In genomic region chr4:145879598-145879997, GRCh38 we compare ENCODE assay signal across 22 cellular contexts. TPM values are rescaled to one million over a fixed set of nuclear protein-coding genes. Genes with fewer than 3 reads are reported as not detected.
DNase-seq lines count a peak whose midpoint lies in the region; ATAC-seq and TF ChIP-seq lines count a peak whose summit lies in the region.
"Had no signal": no experiment of that assay in that cellular context is flagged by ENCODE, and none has a peak within 500 bp of the region (broad histone marks: within the 10 kb centered on the region; RNA-seq: fewer than 3 reads in every experiment).

No MANE protein-coding gene starts in this region.

- POLR2A ChIA-PET in HEK293 (lab: Yijun Ruan, JAX): no interaction called here

- no peaks in the 10 kb centered on the region for H3K9me3 ChIP-seq in HEK293 (ENCODE audit: control insufficient read depth, insufficient read depth, low read depth, low read length)
- H3K9me3 ChIP-seq: pancreas, vagina had no signal

- H3K27me3 Mint-ChIP-seq in nephron (ENCODE audit: low read depth): no peaks in the 10 kb centered on the region
- no peaks in the 10 kb centered on the region for H3K27me3 Mint-ChIP-seq in stimulated activated naive B cell treated with anti-CD40 and anti-IgM and Interleukin-4, amounts not matched to agents 10 μg/mL and 1 μg/mL and 100 μg/mL, for 72 hours
- H3K27me3 Mint-ChIP-seq: naive B cell had no signal

- H3K4me1 Mint-ChIP-seq in nephron: peaks cover 66% of the 10 kb centered on the region
- peaks cover 29 to 33% of the 10 kb centered on the region in 2 donors for H3K4me1 Mint-ChIP-seq in stimulated activated naive B cell treated with anti-CD40 and anti-IgM and Interleukin-4, amounts not matched to agents 10 μg/mL and 1 μg/mL and 100 μg/mL, for 72 hours

- in situ Hi-C loops in G401 (cut with HindIII; ENCODE audit: low sequenced_read_pairs): no loop called here

- peak overlapping the region; percentile 12; the same call in 1 of the 2 replicates for H3K27ac ChIP-seq in HEK293 (ENCODE audit: extremely low read depth, low read depth, low read length)
- H3K27ac ChIP-seq: C4-2B, pancreas, vagina had no signal

- peak; percentile 16 to 79 for DNase-seq in cardiac fibroblast (ENCODE audit: low read depth in 2 of 2)
- peak; percentile 42 for DNase-seq in fibroblast of the conjunctiva (ENCODE audit: low read depth)
- DNase-seq in G401 (ENCODE audit: low spot score): no peak
- no peak for DNase-seq in epidermal melanocyte (ENCODE audit: insufficient read length, low spot score)
- DNase-seq in stimulated activated naive B cell treated with anti-CD40 and anti-IgM and Interleukin-4, amounts not matched to agents 10 μg/mL and 1 μg/mL and 100 μg/mL, for 72 hours: no peak
- DNase-seq: activated naive CD4-positive, alpha-beta T cell; activated T-cell treated with anti-CD3 and anti-CD28 coated beads for 4 hours; cortex of kidney; head of caudate nucleus; naive B cell; NCI-H1417 treated with DMSO at 0.1 percent for 48 hours; NCI-H2171; NCI-H526 treated with DMSO at 0.1 percent for 48 hours; pancreas; stimulated activated CD4-positive, alpha-beta T cell treated with anti-CD3 and anti-CD28 coated beads, Interleukin-4, amount 100 ng/mL, for 4 hours; T-helper 1 cell had no signal

- no peaks in the 10 kb centered on the region for H3K9me3 Mint-ChIP-seq in nephron
- H3K9me3 Mint-ChIP-seq in stimulated activated naive B cell treated with anti-CD40 and anti-IgM and Interleukin-4, amounts not matched to agents 10 μg/mL and 1 μg/mL and 100 μg/mL, for 72 hours: no peaks in the 10 kb centered on the region
- H3K9me3 Mint-ChIP-seq: naive B cell had no signal

- no peak for TF ChIP-seq CTCF in HEK293 (tag by site-specific recombination; IDR thresholded peaks at IDR 0.05)
- TF ChIP-seq CTCF in cardiac fibroblast (IDR thresholded peaks at IDR 0.05; ENCODE audit: low read depth, low read length): no peak
- TF ChIP-seq CTCF in nephron (IDR thresholded peaks at IDR 0.05; ENCODE audit: unreplicated experiment in 3 of 3): no peak

- ATAC-seq in GM19328 (IDR thresholded peaks at IDR 0.05; ENCODE audit: unreplicated experiment): no peak
- no peak for ATAC-seq in stimulated activated naive B cell treated with anti-CD40 and anti-IgM and Interleukin-4, amounts not matched to agents 10 μg/mL and 1 μg/mL and 100 μg/mL, for 72 hours (replicated peaks)
- ATAC-seq: pancreas had no signal

- H3K4me3 ChIP-seq in HEK293 (ENCODE audit: low read depth, low read length): no peak overlapping the region
- no peak overlapping the region for H3K4me3 ChIP-seq in cardiac fibroblast (replicated peaks in 1 of 2; ENCODE audit: low read depth in 2 of 2, low read length in 2 of 2)
- H3K4me3 ChIP-seq: pancreas, smooth muscle cell, vagina had no signal

- peaks cover 75% of the 10 kb centered on the region for H3K36me3 Mint-ChIP-seq in nephron (ENCODE audit: low read depth)
- H3K36me3 Mint-ChIP-seq in stimulated activated naive B cell treated with anti-CD40 and anti-IgM and Interleukin-4, amounts not matched to agents 10 μg/mL and 1 μg/mL and 100 μg/mL, for 72 hours: peaks cover 15 to 30% of the 10 kb centered on the region in 2 donors

- H3K36me3 ChIP-seq in HEK293 (ENCODE audit: control insufficient read depth in 2 of 2, insufficient read depth in 1 of 2, low read length in 2 of 2): peaks cover 0 to 4% of the 10 kb centered on the region in 2 experiments; a peak in 1 of 3 replicates
- H3K36me3 ChIP-seq: pancreas, vagina had no signal

- peaks cover 15% of the 10 kb centered on the region for H3K4me1 ChIP-seq in HEK293 (ENCODE audit: control insufficient read depth, insufficient read depth, low read length)

- peak overlapping the region; percentile 59 to 89 (median 86) for H3K27ac Mint-ChIP-seq in nephron
- no peak overlapping the region for H3K27ac Mint-ChIP-seq in stimulated activated naive B cell treated with anti-CD40 and anti-IgM and Interleukin-4, amounts not matched to agents 10 μg/mL and 1 μg/mL and 100 μg/mL, for 72 hours

- H3K4me3 Mint-ChIP-seq in nephron: no peak overlapping the region
- H3K4me3 Mint-ChIP-seq in stimulated activated naive B cell treated with anti-CD40 and anti-IgM and Interleukin-4, amounts not matched to agents 10 μg/mL and 1 μg/mL and 100 μg/mL, for 72 hours: no peak overlapping the region
- H3K4me3 Mint-ChIP-seq: naive B cell had no signal

- CTCF ChIA-PET in HEK293 (lab: Yijun Ruan, JAX): interaction anchor here (1.0 to 1.5 kb wide), 2 partner anchors 23 to 54 kb away, joined by 3 to 5 read pairs; no protein-coding TSS in a partner anchor

TF ChIP-seq in HEK293, 187 proteins besides CTCF, POLR2A, EP300 and RAD21:
- no peak for TF ChIP-seq ZNF157 (tag by site-specific recombination; IDR thresholded peaks at IDR 0.05)
- no peak for TF ChIP-seq ZEB2 (tag by site-specific recombination; IDR thresholded peaks at IDR 0.05)
- 0 out of 2 replicates have a peak, but pooled peaks have one; percentile 36 for TF ChIP-seq ZNF600 (tag by site-specific recombination; IDR thresholded peaks at IDR 0.05)
- no peak for TF ChIP-seq ZNF37A (tag by site-specific recombination; IDR thresholded peaks at IDR 0.05)

RNA-seq across cellular contexts. Expression of gene ZNF827, which starts 59.0 kb away (rescaled TPM):
- 2.1 and 5.8 TPM in 2 replicates for total RNA-seq in G401 (2014; rRNA removed; shearing (Covaris generic))

Comparison
In these comparisons a context has a peak if more than half of its experiments do, and no peak if none do; other contexts are left out.
1. DNase-seq: peak in cardiac fibroblast (2 of 2) and fibroblast of the conjunctiva (single experiment); none in G401 (single experiment), epidermal melanocyte (single experiment) and stimulated activated naive B cell treated with anti-CD40 and anti-IgM and Interleukin-4, amounts not matched to agents 10 μg/mL and 1 μg/mL and 100 μg/mL, for 72 hours (single experiment).